9 cellular contexts compared by ENCODE assay signal in genomic region chr12:62123721-62124203, GRCh38.
DNase-seq lines count a peak whose midpoint lies in the region; ATAC-seq and TF ChIP-seq lines count a peak whose summit lies in the region.
"Had no signal": no experiment of that assay in that cellular context is flagged by ENCODE, and none has a peak within 500 bp of the region (broad histone marks: within the 10 kb centered on the region; RNA-seq: fewer than 3 reads in every experiment).

No MANE protein-coding gene starts in this region.

- no peaks in the 10 kb centered on the region for H3K9me2 ChIP-seq in PC-3 (replicated peaks; ENCODE audit: low read length)

- no peak overlapping the region for H3K4me2 ChIP-seq in PC-3 (ENCODE audit: low read length)

- H3K4me1 ChIP-seq in PC-3 (ENCODE audit: insufficient read depth, low read length) (0 out of 2 replicates have a peak, but pooled peaks cover 3% of the 10 kb centered on the region), adipocyte (ENCODE audit: control insufficient read depth, insufficient read depth, low read length) (peaks cover 5% of the 10 kb centered on the region)

- no peak overlapping the region for H2AFZ ChIP-seq in PC-3 (ENCODE audit: low read length)

- H3K4me3 ChIP-seq in PC-3 (ENCODE audit: low read length) (no peak overlapping the region), adipocyte (ENCODE audit: low read length) (no peak overlapping the region)

- H3K9ac ChIP-seq in PC-3 (ENCODE audit: low read length) (no peak overlapping the region), adipocyte (ENCODE audit: low read length) (no peak overlapping the region)

- H3K79me2 ChIP-seq in PC-3 (ENCODE audit: low read length): no peaks in the 10 kb centered on the region

- no peaks in the 10 kb centered on the region for H3K9me3 Mint-ChIP-seq in immature natural killer cell
- H3K9me3 Mint-ChIP-seq: activated naive CD4-positive, alpha-beta T cell treated with anti-CD3 and anti-CD28 coated beads, Interleukin-2, amount 50 U/mL, for 24 hours had no signal

- H3K27ac ChIP-seq in PC-3 (ENCODE audit: low read length): no peak overlapping the region

- no peaks in the 10 kb centered on the region for H4K20me1 ChIP-seq in PC-3 (ENCODE audit: low read length)

- peaks cover 26% of the 10 kb centered on the region; the same call in 1 of the 2 replicates for H3K27me3 ChIP-seq in PC-3 (ENCODE audit: low read length)
- no peaks in the 10 kb centered on the region for H3K27me3 ChIP-seq in adipocyte (replicated peaks; ENCODE audit: control insufficient read depth, insufficient read depth, low read length)

- H3K27ac Mint-ChIP-seq in immature natural killer cell: no peak overlapping the region
- H3K27ac Mint-ChIP-seq: activated naive CD4-positive, alpha-beta T cell treated with anti-CD3 and anti-CD28 coated beads, Interleukin-2, amount 50 U/mL, for 24 hours had no signal

- H3K36me3 Mint-ChIP-seq in immature natural killer cell: no peaks in the 10 kb centered on the region
- H3K36me3 Mint-ChIP-seq: activated naive CD4-positive, alpha-beta T cell treated with anti-CD3 and anti-CD28 coated beads, Interleukin-2, amount 50 U/mL, for 24 hours had no signal

- H3K4me1 Mint-ChIP-seq in immature natural killer cell: no peaks in the 10 kb centered on the region

- peak; percentile 76 for TF ChIP-seq CTCF in PC-3 (conservative IDR thresholded peaks at IDR 0.05; ENCODE audit: low read depth, low read length)

- intact Hi-C loops in PC-3 (cut with micrococcal nuclease): loop anchor here (2.0 to 10.0 kb wide), 2 partner anchors 69 to 119 kb away; a partner anchor contains a TSS

- DNase-seq in DMS53 treated with DMSO at 0.1 percent for 48 hours (lab: John Stamatoyannopoulos, UW; ENCODE audit: unreplicated experiment): peak; percentile 70
- peak; percentile 57 for DNase-seq in PC-3
- DNase-seq in adipocyte (ENCODE audit: low read depth): peak; percentile 74
- peak in 2 of 3 donors; percentile 0 to 5 for DNase-seq in immature natural killer cell
- DNase-seq in stimulated activated CD4-positive, alpha-beta T cell treated with anti-CD3 and anti-CD28 coated beads, Interleukin-2, amount 100 ng/mL, for 24 hours: peak; percentile 39
- no peak for DNase-seq in DMS79 treated with DMSO at 0.1 percent for 48 hours (lab: John Stamatoyannopoulos, UW)

- CTCF ChIA-PET in PC-3 (lab: Charles Lee): interaction anchor here (0.5 to 0.7 kb wide), 3 partner anchors 35 to 118 kb away, joined by 3 to 5 read pairs (median 5); no protein-coding TSS in a partner anchor

- peaks cover 0 to 2% (median 0%) of the 10 kb centered on the region in 3 donors for H3K27me3 Mint-ChIP-seq in immature natural killer cell (ENCODE audit: low read depth in 3 of 3)

- POLR2A ChIA-PET in PC-3 (lab: Charles Lee; ENCODE audit: unreplicated experiment): interaction anchor here (0.7 kb wide), 1 partner anchor 494 kb away, joined by 3 read pairs; no protein-coding TSS in a partner anchor

- ATAC-seq in GM19351 (IDR thresholded peaks at IDR 0.05; ENCODE audit: unreplicated experiment) (peak; percentile 96), HG03469 (IDR thresholded peaks at IDR 0.05; ENCODE audit: unreplicated experiment) (peak; percentile 87), PC-3 (peak; percentile 59)

- no TSS peak for BruUV-seq in PC-3 (replicated peaks; lab: Mats Ljungman, UMichigan)

- H3K9me3 ChIP-seq in PC-3 (ENCODE audit: low read length) (no peaks in the 10 kb centered on the region), adipocyte (ENCODE audit: control insufficient read depth, low read length) (no peaks in the 10 kb centered on the region)

- no peak overlapping the region for H3K4me3 Mint-ChIP-seq in immature natural killer cell
- H3K4me3 Mint-ChIP-seq: activated naive CD4-positive, alpha-beta T cell treated with anti-CD3 and anti-CD28 coated beads, Interleukin-2, amount 50 U/mL, for 24 hours had no signal

- no peaks in the 10 kb centered on the region for H3K36me3 ChIP-seq in PC-3 (ENCODE audit: low read depth, low read length)
- no peaks in the 10 kb centered on the region for H3K36me3 ChIP-seq in adipocyte (ENCODE audit: control insufficient read depth, insufficient read depth, low read length, severe bottlenecking)

- H3F3A ChIP-seq in PC-3 (ENCODE audit: low read length, unreplicated experiment): no peaks in the 10 kb centered on the region
